1 cellular context compared by ENCODE assay signal in the genomic region with DNA sequence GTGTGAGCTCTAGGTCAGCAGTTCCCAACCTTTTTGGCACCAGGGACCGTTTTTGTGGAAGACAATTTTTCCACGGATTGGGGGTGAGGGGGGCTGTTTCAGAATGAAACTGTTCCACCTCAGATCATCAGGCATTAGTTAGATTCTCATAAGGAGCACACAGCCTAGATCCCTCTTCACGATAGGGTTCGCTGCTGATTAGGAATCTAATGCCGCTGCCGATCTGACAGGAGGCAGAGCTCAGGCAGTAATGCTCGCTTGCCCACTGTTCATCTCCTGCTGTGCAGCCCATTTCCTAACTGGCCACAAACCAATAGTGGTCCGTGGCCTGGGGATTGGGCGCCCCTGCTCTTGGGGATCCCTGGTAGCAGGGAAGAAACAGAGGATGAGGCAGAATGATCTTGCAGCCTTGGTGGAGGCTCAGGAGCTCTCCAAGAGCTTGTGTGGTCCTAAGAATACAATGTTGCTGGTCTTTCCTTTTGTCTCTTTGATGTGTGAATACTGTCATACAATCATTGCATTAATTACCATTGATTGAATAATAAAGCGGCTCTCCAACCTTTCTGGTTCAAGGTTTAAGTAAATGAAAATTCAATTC.
TF ChIP-seq lines count a peak whose summit lies in the region.

No MANE protein-coding gene starts in this region.

TF ChIP-seq in HepG2, 621 proteins besides CTCF, POLR2A, EP300 and RAD21 (continued from another document):
- TF ChIP-seq ZBTB34 (CRISPR knock-in tag; IDR thresholded peaks at IDR 0.05) (no peak), POLR2AphosphoS2 (IDR thresholded peaks at IDR 0.05; ENCODE audit: low read depth, low read length) (0 out of 2 replicates have a peak, but pooled peaks have one; percentile 35), ZBTB38 (CRISPR knock-in tag; IDR thresholded peaks at IDR 0.05) (0 out of 2 replicates have a peak, but pooled peaks have one; percentile 51), ZNF687 (CRISPR knock-in tag; IDR thresholded peaks at IDR 0.05) (no peak), ZNF780A (CRISPR knock-in tag; IDR thresholded peaks at IDR 0.05) (no peak), RBM22 (optimal IDR thresholded peaks at IDR 0.05; ENCODE audit: low read length) (peak; percentile 99)
